In genomic region chr19:44764975-44765948, GRCh38 we compare ENCODE assay signal across 14 cellular contexts. TPM values are rescaled to one million over a fixed set of nuclear protein-coding genes. Genes with fewer than 3 reads are reported as not detected.
DNase-seq lines count a peak whose midpoint lies in the region; ATAC-seq and TF ChIP-seq lines count a peak whose summit lies in the region.
"Had no signal": no experiment of that assay in that cellular context is flagged by ENCODE, and none has a peak within 500 bp of the region (broad histone marks: within the 10 kb centered on the region; RNA-seq: fewer than 3 reads in every experiment).

No MANE protein-coding gene starts in this region.

- H3K9me3 ChIP-seq in SK-N-MC (ENCODE audit: low read depth, low read length) (no peaks in the 10 kb centered on the region), upper lobe of left lung (no peaks in the 10 kb centered on the region), ascending aorta (no peaks in the 10 kb centered on the region)
- H3K9me3 ChIP-seq: esophagus muscularis mucosa had no signal

- ATAC-seq in Right ventricle myocardium superior (ENCODE audit: poor library complexity) (peak; percentile 10), left cardiac atrium (no peak), upper lobe of left lung (ENCODE audit: low FRiP score in 2 of 2) (peak in 1 of 2 donors; percentile 28), HG02588 (IDR thresholded peaks at IDR 0.05; ENCODE audit: unreplicated experiment) (no peak), GM21515 (IDR thresholded peaks at IDR 0.05; ENCODE audit: unreplicated experiment) (no peak)

- no peak for TF ChIP-seq EP300 in upper lobe of left lung (IDR thresholded peaks at IDR 0.05)

- no peak overlapping the region for H3K9ac ChIP-seq in SK-N-MC (ENCODE audit: insufficient read length)

- WGBS in upper lobe of left lung, 2 donors, result 77 to 81% methylated on average over 18 to 23 of the region's 23 CpGs

- peaks cover 0 to 17% (median 8%) of the 10 kb centered on the region in 4 donors for H3K4me1 ChIP-seq in upper lobe of left lung
- peaks cover 0 to 2% of the 10 kb centered on the region in 2 donors for H3K4me1 ChIP-seq in ascending aorta

- no peak for TF ChIP-seq POLR2A in upper lobe of left lung (IDR thresholded peaks at IDR 0.05)

- intact Hi-C loops in Right ventricle myocardium superior (cut with DNase I) (no loop called here), left cardiac atrium (cut with DNase I) (no loop called here), ascending aorta (cut with DNase I) (no loop called here)

- H3K27ac ChIP-seq in SK-N-MC (peak overlapping the region; percentile 50; the same call in 1 of the 2 replicates), upper lobe of left lung (peak overlapping the region in 3 of 4 donors; percentile 40 to 69 (median 60)), ascending aorta (no peak overlapping the region)
- H3K27ac ChIP-seq: esophagus muscularis mucosa had no signal

- H3K27me3 ChIP-seq in upper lobe of left lung (no peaks in the 10 kb centered on the region), ascending aorta (no peaks in the 10 kb centered on the region)
- H3K27me3 ChIP-seq: esophagus muscularis mucosa had no signal

- H3K4me3 ChIP-seq in SK-N-MC (no peak overlapping the region), upper lobe of left lung (no peak overlapping the region), ascending aorta (no peak overlapping the region)
- H3K4me3 ChIP-seq: esophagus muscularis mucosa had no signal

- no peak for TF ChIP-seq CTCF in upper lobe of left lung (IDR thresholded peaks at IDR 0.05)
- no peak for TF ChIP-seq CTCF in ascending aorta (IDR thresholded peaks at IDR 0.05)

- H3K36me3 ChIP-seq in SK-N-MC (ENCODE audit: insufficient read depth, low read length) (no peaks in the 10 kb centered on the region), upper lobe of left lung (peaks cover 0 to 17% (median 7%) of the 10 kb centered on the region in 4 donors), ascending aorta (peaks cover 3 to 4% of the 10 kb centered on the region in 2 donors)

- peak; percentile 69 for DNase-seq in Right ventricle myocardium superior
- DNase-seq in left cardiac atrium, result no peak
- no peak for DNase-seq in SK-N-MC (ENCODE audit: low read depth, low spot score)
- DNase-seq in iris pigment epithelial cell (ENCODE audit: low read depth), result peak; percentile 60
- DNase-seq in upper lobe of left lung, result peak in 1 of 2 donors; percentile 82
- no peak for DNase-seq in ascending aorta (ENCODE audit: low spot score in 2 of 2)
- DNase-seq: ACHN, cerebellar nuclear complex, NCI-H1048, NCI-H226 had no signal

RNA-seq across cellular contexts. Expression of gene CBLC, which starts 12.4 kb away (rescaled TPM):
- not detected for total RNA-seq in Right ventricle myocardium superior
- total RNA-seq in left cardiac atrium, result not detected
- 10 to 100 TPM in 1 of 6 donors, 1 to 10 TPM in 5; 2.9 to 10.5 (median 4.5) TPM for total RNA-seq in upper lobe of left lung
- not detected for total RNA-seq in ascending aorta
- total RNA-seq: RPMI7951 had no signal

RNA-seq across cellular contexts. Expression of gene BCL3, which starts 16.8 kb away (rescaled TPM):
- total RNA-seq in Right ventricle myocardium superior (14.6 TPM), left cardiac atrium (10 to 100 TPM; 22.6 to 65.0 TPM), upper lobe of left lung (100 to 1,000 TPM in 2 of 6 donors, 10 to 100 TPM in 4; 31.1 to 114 (median 71.6) TPM), ascending aorta (66.2 TPM)

RNA-seq across cellular contexts. Expression of gene BCAM, which starts 43.6 kb away (rescaled TPM):
- total RNA-seq in Right ventricle myocardium superior (86.2 TPM), left cardiac atrium (10 to 100 TPM; 76.4 to 76.9 TPM), upper lobe of left lung (100 to 1,000 TPM; 246 to 557 (median 274) TPM), ascending aorta (832 TPM)

Comparison
In these comparisons a context has a peak if more than half of its experiments do, and no peak if none do; other contexts are left out.
1. DNase-seq: peak in Right ventricle myocardium superior (single experiment) and iris pigment epithelial cell (single experiment); none in left cardiac atrium (single experiment), SK-N-MC (single experiment) and ascending aorta (0 of 2).
2. H3K27ac ChIP-seq: peak in SK-N-MC (single experiment) and upper lobe of left lung (3 of 4); none in ascending aorta (0 of 2).